ENCODE assay signal across 2 cellular contexts in the genomic region with DNA sequence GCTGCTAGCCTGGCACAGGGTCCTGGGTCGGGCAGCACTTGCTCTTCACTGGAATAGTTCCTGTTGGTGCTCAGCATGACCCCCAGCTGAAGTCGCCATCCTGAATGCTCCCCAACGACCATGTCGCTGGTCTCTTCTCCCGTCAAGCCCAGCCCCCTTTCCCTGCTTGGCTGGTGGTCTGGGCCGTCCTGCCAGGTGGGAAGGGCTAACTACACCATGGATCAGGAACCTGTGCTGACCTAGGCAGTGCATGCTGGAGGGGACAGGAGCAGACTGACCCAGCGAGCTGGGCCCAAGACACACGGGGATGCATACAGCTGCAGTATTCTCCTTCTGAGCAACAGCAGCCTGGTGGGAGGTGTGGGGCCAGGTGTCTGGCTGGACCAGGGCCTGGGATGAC.
TF ChIP-seq lines count a peak whose summit lies in the region.

No MANE protein-coding gene starts in this region.

TF ChIP-seq in HEK293, 187 proteins besides CTCF, POLR2A, EP300 and RAD21:
- TF ChIP-seq KLF9 (tag by site-specific recombination; IDR thresholded peaks at IDR 0.05; ENCODE audit: low read depth): no peak
- TF ChIP-seq GLIS2 (tag by site-specific recombination; IDR thresholded peaks at IDR 0.05): 0 out of 2 replicates have a peak, but pooled peaks have one; percentile 21

TF ChIP-seq in H1, 55 proteins besides CTCF, POLR2A, EP300 and RAD21:
- TF ChIP-seq, protein P1, sequence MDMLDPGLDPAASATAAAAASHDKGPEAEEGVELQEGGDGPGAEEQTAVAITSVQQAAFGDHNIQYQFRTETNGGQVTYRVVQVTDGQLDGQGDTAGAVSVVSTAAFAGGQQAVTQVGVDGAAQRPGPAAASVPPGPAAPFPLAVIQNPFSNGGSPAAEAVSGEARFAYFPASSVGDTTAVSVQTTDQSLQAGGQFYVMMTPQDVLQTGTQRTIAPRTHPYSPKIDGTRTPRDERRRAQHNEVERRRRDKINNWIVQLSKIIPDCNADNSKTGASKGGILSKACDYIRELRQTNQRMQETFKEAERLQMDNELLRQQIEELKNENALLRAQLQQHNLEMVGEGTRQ (IDR thresholded peaks at IDR 0.05; ENCODE audit: low read length): no peak
- TF ChIP-seq NANOG (IDR thresholded peaks at IDR 0.05; ENCODE audit: insufficient read depth, low read depth, low read length, poor library complexity, severe bottlenecking): no peak
- no peak for TF ChIP-seq KDM4A (IDR thresholded peaks at IDR 0.05; ENCODE audit: low read depth, low read length, severe bottlenecking)
- TF ChIP-seq MAFK (IDR thresholded peaks at IDR 0.05; ENCODE audit: low read depth, low read length): no peak
- TF ChIP-seq PHF8 (conservative IDR thresholded peaks at IDR 0.05; ENCODE audit: low read depth, low read length): no peak
- TF ChIP-seq POLR2AphosphoS5 (IDR thresholded peaks at IDR 0.05; ENCODE audit: low read depth, low read length): no peak
- no peak for TF ChIP-seq JUN (IDR thresholded peaks at IDR 0.05; ENCODE audit: low read depth, low read length)
- TF ChIP-seq CEBPB (IDR thresholded peaks at IDR 0.05; ENCODE audit: low read depth, low read length): no peak
- no peak for TF ChIP-seq GTF2F1 (IDR thresholded peaks at IDR 0.05; ENCODE audit: borderline replicate concordance, low read depth, low read length)
